In genomic region chr4:126603851-126604250, GRCh38 we compare ENCODE assay signal across 25 cellular contexts.
"Had no signal": no experiment of that assay in that cellular context is flagged by ENCODE, and none has a peak within 500 bp of the region (broad histone marks: within the 10 kb centered on the region; RNA-seq: fewer than 3 reads in every experiment).

No MANE protein-coding gene starts in this region.

- H3K4me1 Mint-ChIP-seq: naive B cell; stimulated activated naive CD8-positive, alpha-beta T cell treated with anti-CD3 and anti-CD28 coated beads, Interleukin-15, amount 100 ng/mL, for 72 hours had no signal

- DNase-seq: effector CD4-positive, alpha-beta T cell; gastrocnemius medialis; left ventricle myocardium superior; lower lobe of right lung; naive B cell; pancreas; right lobe of liver; stimulated activated CD4-positive, alpha-beta T cell treated with anti-CD3 and anti-CD28 coated beads, Interleukin-12 subunit alpha, Interleukin-12 subunit beta, amount 100 ng/mL, for 4 hours; stimulated activated CD4-positive, alpha-beta T cell treated with anti-CD3 and anti-CD28 coated beads, Interleukin-1b, Interleukin-23, amount 100 ng/mL, for 48 hours; stimulated activated CD4-positive, alpha-beta T cell treated with anti-CD3 and anti-CD28 coated beads, Interleukin-4, amount 100 ng/mL, for 1 hour; stimulated activated CD8-positive, alpha-beta memory T cell treated with anti-CD3 and anti-CD28 coated beads, Interleukin-4, amount 100 ng/mL, for 48 hours; stimulated activated naive CD4-positive, alpha-beta T cell; stimulated activated naive CD8-positive, alpha-beta T cell treated with anti-CD3 and anti-CD28 coated beads, Interleukin-15, amount 100 ng/mL, for 72 hours; transverse colon; upper lobe of right lung; uterus had no signal

- H3K27me3 ChIP-seq: gastrocnemius medialis, neutrophil, pancreas, right lobe of liver, suprapubic skin, transverse colon, upper lobe of right lung, uterus had no signal

- H3K36me3 ChIP-seq: gastrocnemius medialis, lower lobe of right lung, neutrophil, pancreas, right lobe of liver, suprapubic skin, transverse colon, upper lobe of right lung, uterus had no signal

- H3K27ac Mint-ChIP-seq: naive B cell; natural killer cell treated with Interleukin-12 subunit alpha and Interleukin-12 subunit beta and Interleukin-15 and Interleukin-18, amount 100 ng/mL, for 72 hours; stimulated activated naive CD8-positive, alpha-beta T cell treated with anti-CD3 and anti-CD28 coated beads, Interleukin-15, amount 100 ng/mL, for 72 hours had no signal

- H3K4me3 Mint-ChIP-seq: naive B cell; natural killer cell treated with Interleukin-12 subunit alpha and Interleukin-12 subunit beta and Interleukin-15 and Interleukin-18, amount 100 ng/mL, for 72 hours; neural crest cell; stimulated activated naive CD8-positive, alpha-beta T cell treated with anti-CD3 and anti-CD28 coated beads, Interleukin-15, amount 100 ng/mL, for 72 hours had no signal

- H3K4me3 ChIP-seq: dorsolateral prefrontal cortex, gastrocnemius medialis, lower lobe of right lung, mucosa of descending colon, pancreas, right lobe of liver, suprapubic skin, transverse colon, upper lobe of right lung, uterus had no signal

- H3K27me3 Mint-ChIP-seq: naive B cell; natural killer cell treated with Interleukin-12 subunit alpha and Interleukin-12 subunit beta and Interleukin-15 and Interleukin-18, amount 100 ng/mL, for 72 hours; stimulated activated naive CD8-positive, alpha-beta T cell treated with anti-CD3 and anti-CD28 coated beads, Interleukin-15, amount 100 ng/mL, for 72 hours had no signal

- H3K9me3 Mint-ChIP-seq: naive B cell; natural killer cell treated with Interleukin-12 subunit alpha and Interleukin-12 subunit beta and Interleukin-15 and Interleukin-18, amount 100 ng/mL, for 72 hours; neural crest cell; stimulated activated naive CD8-positive, alpha-beta T cell treated with anti-CD3 and anti-CD28 coated beads, Interleukin-15, amount 100 ng/mL, for 72 hours had no signal

- ATAC-seq: esophagus mucosa; gastrocnemius medialis; lower lobe of right lung; mucosa of descending colon; natural killer cell treated with Interleukin-12 subunit alpha and Interleukin-12 subunit beta and Interleukin-15 and Interleukin-18, amount 100 ng/mL, for 72 hours; stimulated activated naive CD8-positive, alpha-beta T cell treated with anti-CD3 and anti-CD28 coated beads, Interleukin-15, amount 100 ng/mL, for 72 hours; upper lobe of right lung had no signal

- H3K36me3 Mint-ChIP-seq: naive B cell; natural killer cell treated with Interleukin-12 subunit alpha and Interleukin-12 subunit beta and Interleukin-15 and Interleukin-18, amount 100 ng/mL, for 72 hours had no signal

- H3K9me3 ChIP-seq: gastrocnemius medialis, lower lobe of right lung, mucosa of descending colon, neutrophil, pancreas, right lobe of liver, suprapubic skin, transverse colon, upper lobe of right lung, uterus had no signal

- FAIRE-seq: keratinocyte, small intestine had no signal

- H3K4me1 ChIP-seq: gastrocnemius medialis, lower lobe of right lung, pancreas, right lobe of liver, suprapubic skin, transverse colon, upper lobe of right lung, uterus had no signal
